In genomic region chr14:101732128-101732527, GRCh38 we compare ENCODE assay signal across 12 cellular contexts. TPM values are rescaled to one million over a fixed set of nuclear protein-coding genes. Genes with fewer than 3 reads are reported as not detected.
DNase-seq lines count a peak whose midpoint lies in the region; ATAC-seq and TF ChIP-seq lines count a peak whose summit lies in the region.
"Had no signal": no experiment of that assay in that cellular context is flagged by ENCODE, and none has a peak within 500 bp of the region (broad histone marks: within the 10 kb centered on the region; RNA-seq: fewer than 3 reads in every experiment).

No MANE protein-coding gene starts in this region.

- peak overlapping the region; percentile 58 for H3K4me3 Mint-ChIP-seq in activated naive CD4-positive, alpha-beta T cell treated with anti-CD3 and anti-CD28 coated beads, Interleukin-2, amount 10 ng/mL, durations not matched to agents 7 days and 5 days
- H3K4me3 Mint-ChIP-seq in T-cell: peak overlapping the region; percentile 66 to 76 (median 71)

- H3K36me3 Mint-ChIP-seq in activated naive CD4-positive, alpha-beta T cell treated with anti-CD3 and anti-CD28 coated beads, Interleukin-2, amount 10 ng/mL, durations not matched to agents 7 days and 5 days: peaks cover 6% of the 10 kb centered on the region
- H3K36me3 Mint-ChIP-seq in T-cell: no peaks in the 10 kb centered on the region

- H3K36me3 ChIP-seq in upper lobe of right lung: no peaks in the 10 kb centered on the region

- ATAC-seq in T-cell (replicated peaks in 1 of 4) (no peak), upper lobe of right lung (peak; percentile 6), GM18502 (IDR thresholded peaks at IDR 0.05; ENCODE audit: poor library complexity, unreplicated experiment) (no peak), GM19351 (IDR thresholded peaks at IDR 0.05; ENCODE audit: unreplicated experiment) (no peak)

- H3K4me1 Mint-ChIP-seq in activated naive CD4-positive, alpha-beta T cell treated with anti-CD3 and anti-CD28 coated beads, Interleukin-2, amount 10 ng/mL, durations not matched to agents 7 days and 5 days: peaks cover 47% of the 10 kb centered on the region
- H3K4me1 Mint-ChIP-seq in T-cell: peaks cover 43 to 62% (median 56%) of the 10 kb centered on the region in 3 donors

- H3K9me3 Mint-ChIP-seq in activated naive CD4-positive, alpha-beta T cell treated with anti-CD3 and anti-CD28 coated beads, Interleukin-2, amount 10 ng/mL, durations not matched to agents 7 days and 5 days: peaks cover 3% of the 10 kb centered on the region
- no peaks in the 10 kb centered on the region for H3K9me3 Mint-ChIP-seq in T-cell

- intact Hi-C loops in upper lobe of right lung (cut with DNase I): no loop called here

- peaks cover 16% of the 10 kb centered on the region for H3K4me1 ChIP-seq in upper lobe of right lung

- TF ChIP-seq CTCF in fibroblast of mammary gland (conservative IDR thresholded peaks at IDR 0.05; ENCODE audit: control insufficient read depth, insufficient read depth, low read depth, low read length) (no peak), upper lobe of right lung (IDR thresholded peaks at IDR 0.05) (no peak)

- H3K27ac Mint-ChIP-seq in activated naive CD4-positive, alpha-beta T cell treated with anti-CD3 and anti-CD28 coated beads, Interleukin-2, amount 10 ng/mL, durations not matched to agents 7 days and 5 days: peak overlapping the region; percentile 99
- peak overlapping the region; percentile 91 to 96 for H3K27ac Mint-ChIP-seq in T-cell

- H3K9me3 ChIP-seq in upper lobe of right lung: no peaks in the 10 kb centered on the region

- peaks cover 1% of the 10 kb centered on the region for H3K27me3 Mint-ChIP-seq in activated naive CD4-positive, alpha-beta T cell treated with anti-CD3 and anti-CD28 coated beads, Interleukin-2, amount 10 ng/mL, durations not matched to agents 7 days and 5 days
- no peaks in the 10 kb centered on the region for H3K27me3 Mint-ChIP-seq in T-cell

- POLR2A ChIA-PET in T-cell (lab: Charles Lee): interaction anchor here in 1 of 2 donors (1.7 to 2.0 kb wide), 2 partner anchors 10 to 28 kb away, joined by 10 to 11 read pairs; no protein-coding TSS in a partner anchor

- H3K27me3 ChIP-seq in upper lobe of right lung: no peaks in the 10 kb centered on the region

- no peak for DNase-seq in activated naive CD4-positive, alpha-beta T cell treated with anti-CD3 and anti-CD28 coated beads, Interleukin-2, amount 10 ng/mL, durations not matched to agents 7 days and 5 days
- DNase-seq in activated naive CD4-positive, alpha-beta T cell (lab: John Stamatoyannopoulos, UW): no peak
- DNase-seq in T-cell (no peak), fibroblast of mammary gland (ENCODE audit: low read depth) (peak; percentile 20), upper lobe of right lung (no peak), hepatic stellate cell (ENCODE audit: low spot score) (no peak)
- DNase-seq: erythroblast, KG1, kidney, T1000 had no signal

- CTCF ChIA-PET in activated naive CD4-positive, alpha-beta T cell treated with anti-CD3 and anti-CD28 coated beads, Interleukin-2, amount 10 ng/mL, durations not matched to agents 7 days and 5 days (lab: Charles Lee): interaction anchor here (1.4 kb wide), 1 partner anchor 10 kb away, joined by 3 read pairs; no protein-coding TSS in a partner anchor
- CTCF ChIA-PET in T-cell (lab: Charles Lee): interaction anchor here in 1 of 2 donors (1.0 to 3.7 kb wide), 3 partner anchors 10 to 33 kb away, joined by 3 to 19 read pairs (median 13); no protein-coding TSS in a partner anchor

- H3K4me3 ChIP-seq in fibroblast of mammary gland (ENCODE audit: control insufficient read depth, low read depth, low read length) (no peak overlapping the region), upper lobe of right lung (peak overlapping the region; percentile 11)

- peak overlapping the region; percentile 82 for H3K27ac ChIP-seq in upper lobe of right lung

RNA-seq across cellular contexts. Expression of gene PPP2R5C, which starts 29.4 kb away (rescaled TPM):
- 100 to 1,000 TPM; 435 to 627 (median 489) TPM for total RNA-seq in T-cell
- total RNA-seq in upper lobe of right lung: 165 TPM
